In genomic region chr17:28271431-28271830, GRCh38 we compare ENCODE assay signal across 21 cellular contexts. TPM values are rescaled to one million over a fixed set of nuclear protein-coding genes. Genes with fewer than 3 reads are reported as not detected.
DNase-seq lines count a peak whose midpoint lies in the region; ATAC-seq, FAIRE-seq and TF ChIP-seq lines count a peak whose summit lies in the region.
"Had no signal": no experiment of that assay in that cellular context is flagged by ENCODE, and none has a peak within 500 bp of the region (broad histone marks: within the 10 kb centered on the region; RNA-seq: fewer than 3 reads in every experiment).

No MANE protein-coding gene starts in this region.

- no peak overlapping the region for H2AFZ ChIP-seq in mesenchymal stem cell (ENCODE audit: low read depth, low read length)

- no peak overlapping the region for H3K4me2 ChIP-seq in mesenchymal stem cell (ENCODE audit: low read length, poor library complexity, severe bottlenecking)
- H3K4me2 ChIP-seq: BLaER1 had no signal

- H3K27ac ChIP-seq in heart right ventricle (no peak overlapping the region), mesenchymal stem cell (ENCODE audit: low read length, poor library complexity, severe bottlenecking) (no peak overlapping the region), small intestine (ENCODE audit: low read depth in 1 of 2, low read length in 1 of 2) (no peak overlapping the region)
- H3K27ac ChIP-seq: 22Rv1, BLaER1, C4-2B had no signal

- peaks cover 0 to 28% (median 0%) of the 10 kb centered on the region in 7 donors for H3K27me3 ChIP-seq in heart right ventricle
- peaks cover 16 to 34% of the 10 kb centered on the region in 2 experiments for H3K27me3 ChIP-seq in mesenchymal stem cell (ENCODE audit: control insufficient read depth in 1 of 2, insufficient read depth in 1 of 2, low read length in 2 of 2)
- no peaks in the 10 kb centered on the region for H3K27me3 ChIP-seq in small intestine (ENCODE audit: control insufficient read depth in 2 of 2, insufficient read depth in 2 of 2, low read length in 2 of 2)

- H2BK15ac ChIP-seq in mesenchymal stem cell (ENCODE audit: low read depth, poor library complexity, severe bottlenecking): no peak overlapping the region

- H4K91ac ChIP-seq in mesenchymal stem cell (ENCODE audit: low read length): no peak overlapping the region

- H3K4me3 ChIP-seq in heart right ventricle: no peak overlapping the region
- no peak overlapping the region for H3K4me3 ChIP-seq in mesenchymal stem cell (ENCODE audit: insufficient read depth in 1 of 2, low read depth in 1 of 2, low read length in 2 of 2)
- no peak overlapping the region for H3K4me3 ChIP-seq in small intestine (ENCODE audit: low read depth in 1 of 2, low read length in 2 of 2)
- H3K4me3 ChIP-seq: BLaER1, GM12878, HAP-1 had no signal

- no peak for FAIRE-seq in small intestine (lab: Jason Lieb, UNC)
- FAIRE-seq in HTR-8/SVneo (lab: Jason Lieb, UNC): no peak
- FAIRE-seq: A204.1, GM12878, GM19239, H54 had no signal

- H2BK5ac ChIP-seq in mesenchymal stem cell (ENCODE audit: low read depth, low read length, poor library complexity, severe bottlenecking): no peak overlapping the region

- H3K18ac ChIP-seq in mesenchymal stem cell (ENCODE audit: low read depth in 1 of 2, low read length in 2 of 2): no peak overlapping the region

- no peak overlapping the region for H3K4ac ChIP-seq in mesenchymal stem cell (ENCODE audit: low read depth in 1 of 2, low read length in 2 of 2)

- no peaks in the 10 kb centered on the region for H3K36me3 ChIP-seq in heart right ventricle
- H3K36me3 ChIP-seq in mesenchymal stem cell (ENCODE audit: control insufficient read depth in 1 of 2, insufficient read depth in 2 of 2, low read depth in 1 of 2, low read length in 2 of 2): no peaks in the 10 kb centered on the region
- H3K36me3 ChIP-seq in small intestine (ENCODE audit: control insufficient read depth in 2 of 2, insufficient read depth in 2 of 2, low read length in 2 of 2): no peaks in the 10 kb centered on the region
- H3K36me3 ChIP-seq: BLaER1, HAP-1 had no signal

- no peak for ATAC-seq in heart right ventricle
- ATAC-seq: CD8-positive, alpha-beta T cell; GM12878 had no signal

- no peaks in the 10 kb centered on the region for H3K4me1 ChIP-seq in heart right ventricle
- no peaks in the 10 kb centered on the region for H3K4me1 ChIP-seq in mesenchymal stem cell (ENCODE audit: control insufficient read depth, insufficient read depth, low read depth, low read length)
- no peaks in the 10 kb centered on the region for H3K4me1 ChIP-seq in small intestine (ENCODE audit: control insufficient read depth in 2 of 2, insufficient read depth in 1 of 2, low read depth in 1 of 2, low read length in 1 of 2)
- H3K4me1 ChIP-seq: BLaER1, Caco-2, HAP-1 had no signal

- H2AK5ac ChIP-seq in mesenchymal stem cell (ENCODE audit: low read length, severe bottlenecking): no peak overlapping the region

- 91 to 93% methylated on average over 3 of the region's 3 CpGs for WGBS in heart right ventricle, 2 donors
- WGBS in mesenchymal stem cell: 95% methylated on average over 3 of the region's 3 CpGs
- 68 to 89% (median 76%) methylated on average over 3 of the region's 3 CpGs for WGBS in small intestine, 3 donors

- no peaks in the 10 kb centered on the region for H3K79me1 ChIP-seq in mesenchymal stem cell (replicated peaks; ENCODE audit: low read length, poor library complexity, severe bottlenecking)

- intact Hi-C loops in cardiac septum (cut with DNase I): no loop called here
- intact Hi-C loops in heart right ventricle (cut with DNase I): no loop called here

- no peak overlapping the region for H3K14ac ChIP-seq in mesenchymal stem cell (ENCODE audit: low read length in 2 of 2)

- DNase-seq in cardiac septum (ENCODE audit: low spot score): peak; percentile 49
- no peak for DNase-seq in heart right ventricle
- DNase-seq in mesenchymal stem cell: no peak
- peak; percentile 20 for DNase-seq in small intestine
- no peak for DNase-seq in HTR-8/SVneo (ENCODE audit: insufficient read length, low spot score)
- DNase-seq in NCI-H82 treated with DMSO at 0.1 percent for 48 hours (lab: John Stamatoyannopoulos, UW; ENCODE audit: unreplicated experiment): no peak
- DNase-seq: Caco-2; CD4-positive, CD25-positive, alpha-beta regulatory T cell; CD8-positive, alpha-beta T cell; DMS153; DMS79; GDM1; GOT3 had no signal

- no peaks in the 10 kb centered on the region for H3K9me3 ChIP-seq in heart right ventricle
- no peaks in the 10 kb centered on the region for H3K9me3 ChIP-seq in mesenchymal stem cell (ENCODE audit: control insufficient read depth, low read length)
- H3K9me3 ChIP-seq in small intestine (ENCODE audit: control insufficient read depth, low read depth): no peaks in the 10 kb centered on the region
- H3K9me3 ChIP-seq: HAP-1 had no signal

- H3K9ac ChIP-seq in mesenchymal stem cell (ENCODE audit: low read length): peak overlapping the region; percentile 38
- H3K9ac ChIP-seq: BLaER1 had no signal

- H3K23ac ChIP-seq in mesenchymal stem cell (ENCODE audit: low read length in 2 of 2): no peak overlapping the region

- no peak overlapping the region for H2BK120ac ChIP-seq in mesenchymal stem cell (ENCODE audit: low read depth, low read length)

- no peak overlapping the region for H4K8ac ChIP-seq in mesenchymal stem cell (ENCODE audit: low read length)

- no peak for TF ChIP-seq CTCF in heart right ventricle (IDR thresholded peaks at IDR 0.05)

- no peak overlapping the region for H2BK12ac ChIP-seq in mesenchymal stem cell (ENCODE audit: low read length in 2 of 2)

RNA-seq across cellular contexts. Expression of gene TMEM97, which starts 47.6 kb away (rescaled TPM):
- 3.9 TPM for total RNA-seq in cardiac septum
- 1 to 10 TPM; 2.3 to 4.4 (median 3.2) TPM for total RNA-seq in heart right ventricle
- 1 to 10 TPM; 1.6 to 5.2 TPM for polyA plus RNA-seq in heart right ventricle
- polyA plus RNA-seq in mesenchymal stem cell (2013, experiment 1 of 2): 174 TPM
- 170 TPM for polyA plus RNA-seq in mesenchymal stem cell (2013, experiment 2 of 2)
- 10 to 100 TPM in 1 of 3 donors, 1 to 10 TPM in 2; 1.8 to 31.5 (median 1.9) TPM for polyA plus RNA-seq in small intestine

Comparison
In these comparisons a context has a peak if more than half of its experiments do, and no peak if none do; other contexts are left out.
1. DNase-seq: peak in cardiac septum (single experiment) and small intestine (single experiment); none in heart right ventricle (0 of 2), mesenchymal stem cell (single experiment), HTR-8/SVneo (single experiment) and NCI-H82 treated with DMSO at 0.1 percent for 48 hours (single experiment).